26 cellular contexts compared by ENCODE assay signal in genomic region chr9:4045556-4045955, GRCh38.
"Had no signal": no experiment of that assay in that cellular context is flagged by ENCODE, and none has a peak within 500 bp of the region (broad histone marks: within the 10 kb centered on the region; RNA-seq: fewer than 3 reads in every experiment).

No MANE protein-coding gene starts in this region.

- H3K27me3 ChIP-seq: neutrophil, pancreas, right lobe of liver, sigmoid colon, stomach, thyroid gland, tibial nerve, upper lobe of left lung, vagina had no signal

- DNase-seq: naive thymus-derived CD8-positive, alpha-beta T cell; nephron progenitor cell; nucleus accumbens; pancreas; retina; right cardiac atrium; right lobe of liver; sigmoid colon; small intestine; stimulated activated CD4-positive, alpha-beta T cell treated with anti-CD3 and anti-CD28 coated beads, Interleukin-15, amount 100 ng/mL, for 24 hours; stimulated activated CD4-positive, alpha-beta T cell treated with anti-CD3 and anti-CD28 coated beads, Interleukin-2, amount 100 ng/mL, for 24 hours; stimulated activated CD4-positive, alpha-beta T cell treated with anti-CD3 and anti-CD28 coated beads, Interleukin-2, amount 100 ng/mL, for 48 hours; stimulated activated CD4-positive, alpha-beta T cell treated with anti-CD3 and anti-CD28 coated beads, Interleukin-4, amount 100 ng/mL, for 24 hours; stimulated activated naive B cell treated with anti-CD40 and anti-IgM and Interleukin-4, amounts not matched to agents 10 μg/mL and 1 μg/mL and 100 μg/mL, for 72 hours; stimulated activated naive CD4-positive, alpha-beta T cell treated with Interleukin-2 at 50 U/mL for 16 hours; stomach; thyroid gland; trophoblast cell; upper lobe of left lung had no signal

- H3K27ac ChIP-seq: neutrophil, pancreas, prostate gland, right lobe of liver, stomach, thoracic aorta, thyroid gland, tibial nerve, upper lobe of left lung, vagina had no signal

- ATAC-seq: naive thymus-derived CD8-positive, alpha-beta T cell; natural killer cell treated with Interleukin-12 subunit alpha and Interleukin-12 subunit beta and Interleukin-15 and Interleukin-18, amount 100 ng/mL, for 72 hours; pancreas; right cardiac atrium; stimulated activated effector memory CD8-positive, alpha-beta T cell treated with anti-CD3 and anti-CD28 coated beads, Interleukin-12 subunit alpha, Interleukin-12 subunit beta, amount 100 ng/mL, for 72 hours; stimulated activated naive B cell treated with anti-CD40 and anti-IgM and Interleukin-4, amounts not matched to agents 10 μg/mL and 1 μg/mL and 100 μg/mL, for 72 hours had no signal

- H3K36me3 ChIP-seq: neutrophil, pancreas, prostate gland, right lobe of liver, sigmoid colon, stomach, thoracic aorta, thyroid gland, tibial nerve, upper lobe of left lung, vagina had no signal

- H3K9me3 ChIP-seq: neutrophil, pancreas, prostate gland, right lobe of liver, sigmoid colon, stomach, thoracic aorta, thyroid gland, tibial nerve, upper lobe of left lung, vagina had no signal

- H3K4me3 ChIP-seq: pancreas, prostate gland, right lobe of liver, sigmoid colon, stomach, thoracic aorta, thyroid gland, tibial nerve, upper lobe of left lung, vagina had no signal

- H3K4me1 ChIP-seq: pancreas, prostate gland, stomach, upper lobe of left lung, vagina had no signal
